Comparison of ENCODE assay signal across 26 cellular contexts in the genomic region with DNA sequence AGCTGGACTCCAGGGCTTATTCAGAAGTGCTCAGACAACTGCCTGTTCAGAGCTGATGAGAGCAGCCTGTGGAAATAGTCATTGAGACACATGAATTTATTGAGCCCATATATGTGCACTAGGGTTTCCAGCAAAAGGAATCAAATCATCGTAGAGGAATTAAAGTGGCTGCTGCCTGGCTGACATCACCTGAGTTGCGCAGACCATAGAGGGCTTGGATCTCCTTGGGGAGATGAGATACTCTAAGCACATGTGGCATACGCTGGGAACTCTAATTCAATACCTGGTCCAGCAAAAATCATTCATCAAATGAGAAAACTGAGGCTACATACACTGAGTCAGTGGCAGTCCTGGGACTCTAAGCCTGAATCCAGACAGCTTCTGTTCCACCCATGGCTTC.
DNase-seq lines count a peak whose midpoint lies in the region; ATAC-seq, FAIRE-seq and TF ChIP-seq lines count a peak whose summit lies in the region.
"Had no signal": no experiment of that assay in that cellular context is flagged by ENCODE, and none has a peak within 500 bp of the region (broad histone marks: within the 10 kb centered on the region; RNA-seq: fewer than 3 reads in every experiment).

No MANE protein-coding gene starts in this region.

- H3K4me2 ChIP-seq in astrocyte (ENCODE audit: low read length): no peak overlapping the region
- H3K4me2 ChIP-seq: BLaER1 had no signal

- H3K36me3 ChIP-seq in astrocyte (ENCODE audit: insufficient read depth, low read length) (no peaks in the 10 kb centered on the region), lung (ENCODE audit: control insufficient read depth in 2 of 2, insufficient read depth in 2 of 2, low read length in 2 of 2) (no peaks in the 10 kb centered on the region)
- H3K36me3 ChIP-seq: BLaER1 had no signal

- H3K27me3 ChIP-seq in astrocyte (ENCODE audit: insufficient read depth, low read length) (no peaks in the 10 kb centered on the region), lung (ENCODE audit: control insufficient read depth, insufficient read depth) (peaks cover 7% of the 10 kb centered on the region)
- H3K27me3 ChIP-seq: BLaER1 had no signal

- H3K9ac ChIP-seq in astrocyte (ENCODE audit: low read length): no peak overlapping the region
- H3K9ac ChIP-seq: BLaER1 had no signal

- no peak for FAIRE-seq in astrocyte (lab: Jason Lieb, UNC)
- FAIRE-seq: GM18507 had no signal

- ATAC-seq in activated CD8-positive, alpha-beta memory T cell treated with anti-CD3 and anti-CD28 coated beads, Interleukin-2, amount 10 ng/mL, durations not matched to agents 7 days and 5 days: no peak
- no peak for ATAC-seq in lung (ENCODE audit: insufficient read depth, low FRiP score)
- no peak for ATAC-seq in Right ventricle myocardium inferior
- ATAC-seq: HCT116, PC-3 had no signal

- 81 to 88% methylated on average over 3 of the region's 3 CpGs for WGBS in lung, 2 donors

- no peak overlapping the region for H2AFZ ChIP-seq in astrocyte (ENCODE audit: low read depth, low read length)

- TF ChIP-seq CTCF in astrocyte (IDR thresholded peaks at IDR 0.05; ENCODE audit: insufficient read depth, low read depth, low read length): no peak
- TF ChIP-seq CTCF in lung (IDR thresholded peaks at IDR 0.05; ENCODE audit: control extremely low read depth, extremely low read depth): no peak

- H3K4me1 ChIP-seq in astrocyte (ENCODE audit: insufficient read depth, low read length): peaks cover 26% of the 10 kb centered on the region
- no peaks in the 10 kb centered on the region for H3K4me1 ChIP-seq in lung (ENCODE audit: control insufficient read depth in 2 of 2, insufficient read depth in 2 of 2, low read length in 2 of 2)
- H3K4me1 ChIP-seq: BLaER1 had no signal

- H3K4me1 Mint-ChIP-seq in activated CD8-positive, alpha-beta memory T cell treated with anti-CD3 and anti-CD28 coated beads, Interleukin-2, amount 10 ng/mL, durations not matched to agents 7 days and 5 days: no peaks in the 10 kb centered on the region
- peaks cover 35% of the 10 kb centered on the region for H3K4me1 Mint-ChIP-seq in astrocyte (ENCODE audit: low read depth, unreplicated experiment)
- H3K4me1 Mint-ChIP-seq: CD4-positive, CD25-positive, alpha-beta regulatory T cell had no signal

- no peak overlapping the region for H3K27ac ChIP-seq in astrocyte (ENCODE audit: low read depth, low read length)
- no peak overlapping the region for H3K27ac ChIP-seq in lung (ENCODE audit: low read depth in 1 of 2, low read length in 1 of 2)
- H3K27ac ChIP-seq: BLaER1 had no signal

- CTCF ChIA-PET in activated CD8-positive, alpha-beta memory T cell treated with anti-CD3 and anti-CD28 coated beads, Interleukin-2, amount 10 ng/mL, durations not matched to agents 7 days and 5 days (lab: Charles Lee): no interaction called here

- DNase-seq in activated CD8-positive, alpha-beta memory T cell treated with anti-CD3 and anti-CD28 coated beads for 24 hours: peak; percentile 7
- no peak for DNase-seq in activated CD8-positive, alpha-beta memory T cell treated with anti-CD3 and anti-CD28 coated beads, Interleukin-2, amount 10 ng/mL, durations not matched to agents 7 days and 5 days
- DNase-seq in astrocyte (ENCODE audit: low read depth) (no peak), lung (ENCODE audit: low spot score) (peak; percentile 9), NCI-H2227 (lab: John Stamatoyannopoulos, UW; ENCODE audit: unreplicated experiment) (no peak), Right ventricle myocardium inferior (ENCODE audit: missing footprints) (no peak), putamen (ENCODE audit: low spot score) (no peak)
- DNase-seq in stimulated activated CD4-positive, alpha-beta T cell treated with anti-CD3 and anti-CD28 coated beads, Interleukin-2, amount 100 ng/mL, for 48 hours: no peak
- DNase-seq: 8988T; CD4-positive, CD25-positive, alpha-beta regulatory T cell; DMS153; DND-41; IMR-90; KG1; MM.1S; NCI-H2029; NCI-H446 treated with DMSO at 0.1 percent for 48 hours; NCI-H526; NCI-H82; NK-92 treated with Interleukin-12 subunit alpha and Interleukin-12 subunit beta, amount 100 ng/mL, for 24 hours; PC-3; Right ventricle myocardium superior; SW 1271 had no signal

- no peaks in the 10 kb centered on the region for H3K27me3 Mint-ChIP-seq in activated CD8-positive, alpha-beta memory T cell treated with anti-CD3 and anti-CD28 coated beads, Interleukin-2, amount 10 ng/mL, durations not matched to agents 7 days and 5 days
- no peaks in the 10 kb centered on the region for H3K27me3 Mint-ChIP-seq in astrocyte (ENCODE audit: low read depth, unreplicated experiment)
- H3K27me3 Mint-ChIP-seq: CD4-positive, CD25-positive, alpha-beta regulatory T cell had no signal

- H3K9me3 ChIP-seq in astrocyte (ENCODE audit: insufficient read depth, low read depth, low read length) (peaks cover 3% of the 10 kb centered on the region), lung (ENCODE audit: control insufficient read depth in 2 of 2, insufficient read depth in 1 of 2, low read length in 1 of 2) (peaks cover 0 to 12% of the 10 kb centered on the region in 2 donors)

- no peak overlapping the region for H3K4me3 Mint-ChIP-seq in activated CD8-positive, alpha-beta memory T cell treated with anti-CD3 and anti-CD28 coated beads, Interleukin-2, amount 10 ng/mL, durations not matched to agents 7 days and 5 days
- H3K4me3 Mint-ChIP-seq in astrocyte (ENCODE audit: unreplicated experiment): no peak overlapping the region
- H3K4me3 Mint-ChIP-seq: CD4-positive, CD25-positive, alpha-beta regulatory T cell had no signal

- no peak overlapping the region for H3K27ac Mint-ChIP-seq in activated CD8-positive, alpha-beta memory T cell treated with anti-CD3 and anti-CD28 coated beads, Interleukin-2, amount 10 ng/mL, durations not matched to agents 7 days and 5 days
- H3K27ac Mint-ChIP-seq in astrocyte (ENCODE audit: unreplicated experiment): peak overlapping the region; percentile 99
- H3K27ac Mint-ChIP-seq: CD4-positive, CD25-positive, alpha-beta regulatory T cell had no signal

- no peaks in the 10 kb centered on the region for H4K20me1 ChIP-seq in astrocyte (ENCODE audit: insufficient read depth, low read length)
- H4K20me1 ChIP-seq: BLaER1 had no signal

- H3K36me3 Mint-ChIP-seq in activated CD8-positive, alpha-beta memory T cell treated with anti-CD3 and anti-CD28 coated beads, Interleukin-2, amount 10 ng/mL, durations not matched to agents 7 days and 5 days: no peaks in the 10 kb centered on the region
- no peaks in the 10 kb centered on the region for H3K36me3 Mint-ChIP-seq in astrocyte (ENCODE audit: low read depth, unreplicated experiment)
- H3K36me3 Mint-ChIP-seq: CD4-positive, CD25-positive, alpha-beta regulatory T cell had no signal

- H3K9me3 Mint-ChIP-seq in activated CD8-positive, alpha-beta memory T cell treated with anti-CD3 and anti-CD28 coated beads, Interleukin-2, amount 10 ng/mL, durations not matched to agents 7 days and 5 days (ENCODE audit: low read depth): peaks cover 3% of the 10 kb centered on the region
- peaks cover 11% of the 10 kb centered on the region for H3K9me3 Mint-ChIP-seq in astrocyte (ENCODE audit: unreplicated experiment)

- H3K79me2 ChIP-seq in astrocyte (ENCODE audit: insufficient read depth, low read length): no peaks in the 10 kb centered on the region

- intact Hi-C loops in Right ventricle myocardium inferior (cut with DNase I): no loop called here

- no peak overlapping the region for H3K4me3 ChIP-seq in astrocyte (ENCODE audit: insufficient read depth, low read depth, low read length)
- H3K4me3 ChIP-seq in lung: no peak overlapping the region
- H3K4me3 ChIP-seq: BLaER1 had no signal

Comparison
In these comparisons a context has a peak if more than half of its experiments do, and no peak if none do; other contexts are left out.
1. DNase-seq: peak in activated CD8-positive, alpha-beta memory T cell treated with anti-CD3 and anti-CD28 coated beads for 24 hours (single experiment) and lung (single experiment); none in activated CD8-positive, alpha-beta memory T cell treated with anti-CD3 and anti-CD28 coated beads, Interleukin-2, amount 10 ng/mL, durations not matched to agents 7 days and 5 days (single experiment), astrocyte (single experiment), stimulated activated CD4-positive, alpha-beta T cell treated with anti-CD3 and anti-CD28 coated beads, Interleukin-2, amount 100 ng/mL, for 48 hours (0 of 2), NCI-H2227 (single experiment), Right ventricle myocardium inferior (single experiment) and putamen (single experiment).